Comparison of ENCODE assay signal across 8 cellular contexts in the genomic region with DNA sequence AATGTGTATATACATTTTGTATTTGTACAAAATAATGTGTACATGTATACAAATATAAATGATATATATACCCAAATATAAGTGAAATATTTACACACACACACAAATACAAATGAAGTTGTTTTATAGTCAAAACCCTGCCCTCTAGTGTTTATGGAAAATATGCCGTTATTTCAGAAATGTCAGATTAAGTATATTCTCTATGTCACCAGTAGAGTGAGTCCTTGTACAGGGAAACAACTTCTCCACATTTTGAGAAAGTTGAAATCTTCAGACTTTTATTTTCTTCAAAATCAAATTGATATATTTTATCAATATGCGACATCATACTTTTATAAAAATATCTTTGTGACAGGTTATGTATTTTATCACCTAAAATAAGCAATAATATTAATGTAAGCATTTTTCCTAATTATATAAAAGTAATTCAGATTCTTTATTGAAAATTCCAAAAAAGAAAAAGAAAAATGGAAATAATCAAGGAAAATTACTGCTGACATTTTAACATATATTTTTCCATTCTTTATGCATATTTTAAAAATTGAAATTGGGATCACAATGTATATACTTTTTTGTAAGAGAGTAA. TPM values are rescaled to one million over a fixed set of nuclear protein-coding genes. Genes with fewer than 3 reads are reported as not detected.
DNase-seq lines count a peak whose midpoint lies in the region; ATAC-seq lines count a peak whose summit lies in the region.

No MANE protein-coding gene starts in this region.

- H3K36me3 Mint-ChIP-seq in central memory CD8-positive, alpha-beta T cell (ENCODE audit: insufficient read depth) = peaks cover 14% of the 10 kb centered on the region
- H3K36me3 Mint-ChIP-seq in memory B cell = peaks cover 27% of the 10 kb centered on the region

- no peak overlapping the region for H3K4me3 Mint-ChIP-seq in central memory CD8-positive, alpha-beta T cell
- H3K4me3 Mint-ChIP-seq in memory B cell = no peak overlapping the region

- peak; percentile 61 for DNase-seq in EL
- DNase-seq in NCI-H748 (lab: John Stamatoyannopoulos, UW; ENCODE audit: unreplicated experiment) = peak; percentile 48
- DNase-seq in central memory CD8-positive, alpha-beta T cell (ENCODE audit: low spot score in 2 of 2) = no peak
- peak in 1 of 2 donors; percentile 29 for DNase-seq in memory B cell (ENCODE audit: low spot score in 2 of 2)
- no peak for DNase-seq in occipital lobe (lab: John Stamatoyannopoulos, UW)
- DNase-seq in effector CD4-positive, alpha-beta T cell = no peak

- no peaks in the 10 kb centered on the region for H3K9me3 Mint-ChIP-seq in central memory CD8-positive, alpha-beta T cell
- peaks cover 5% of the 10 kb centered on the region for H3K9me3 Mint-ChIP-seq in memory B cell

- ATAC-seq in GM19463 (IDR thresholded peaks at IDR 0.05; ENCODE audit: unreplicated experiment) (peak; percentile 63), HG03457 (IDR thresholded peaks at IDR 0.05; ENCODE audit: unreplicated experiment) (peak; percentile 76), memory B cell (ENCODE audit: low read depth) (peak; percentile 70)
- ATAC-seq in central memory CD8-positive, alpha-beta T cell (replicated peaks; ENCODE audit: extremely low read depth, poor library complexity, severe bottlenecking) = peak; percentile 43

- H3K4me1 Mint-ChIP-seq in central memory CD8-positive, alpha-beta T cell = peaks cover 4% of the 10 kb centered on the region
- H3K4me1 Mint-ChIP-seq in memory B cell = peaks cover 7% of the 10 kb centered on the region

- no peak overlapping the region for H3K27ac Mint-ChIP-seq in central memory CD8-positive, alpha-beta T cell (ENCODE audit: low read depth)
- no peak overlapping the region for H3K27ac Mint-ChIP-seq in memory B cell

- no peaks in the 10 kb centered on the region for H3K27me3 Mint-ChIP-seq in central memory CD8-positive, alpha-beta T cell
- no peaks in the 10 kb centered on the region for H3K27me3 Mint-ChIP-seq in memory B cell

RNA-seq across cellular contexts. Expression of a gene that starts 22.4 kb away (rescaled TPM):
- 38.2 TPM for total RNA-seq in occipital lobe

RNA-seq across cellular contexts. Expression of a gene that starts 23.6 kb away (rescaled TPM):
- total RNA-seq in occipital lobe = 127 TPM

Comparison
In these comparisons a context has a peak if more than half of its experiments do, and no peak if none do; other contexts are left out.
1. DNase-seq: peak in EL (single experiment) and NCI-H748 (single experiment); none in central memory CD8-positive, alpha-beta T cell (0 of 2), occipital lobe (single experiment) and effector CD4-positive, alpha-beta T cell (single experiment).
2. Peak in every context shown above with its lines, with median percentiles within 50 percentile points of each other: ATAC-seq.